ENCODE assay signal across 25 cellular contexts in the genomic region with DNA sequence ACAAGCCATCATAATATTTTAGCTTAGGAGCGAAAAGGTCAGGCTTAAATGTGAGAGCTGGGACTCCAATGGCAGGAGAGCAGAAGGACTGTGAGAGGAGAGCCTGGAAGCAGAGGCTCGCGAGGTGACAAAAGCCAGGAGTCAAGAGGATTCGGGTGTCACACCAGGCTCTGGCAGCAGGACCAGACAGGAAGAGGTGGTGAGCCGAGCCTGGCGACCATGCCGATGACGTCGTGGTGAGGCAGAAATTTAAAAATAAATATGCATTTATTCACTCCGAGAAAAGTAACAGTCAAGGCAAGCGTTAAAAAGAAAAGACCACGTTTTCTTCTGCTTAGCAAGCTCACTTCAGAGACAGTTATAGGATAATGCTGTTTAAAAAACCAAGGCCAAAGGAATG.
"Had no signal": no experiment of that assay in that cellular context is flagged by ENCODE, and none has a peak within 500 bp of the region (broad histone marks: within the 10 kb centered on the region; RNA-seq: fewer than 3 reads in every experiment).

No MANE protein-coding gene starts in this region.

- H3K9me3 ChIP-seq: gastrocnemius medialis, neutrophil, right lobe of liver, thoracic aorta, transverse colon, upper lobe of right lung had no signal

- ATAC-seq: gastrocnemius medialis; left lung; naive thymus-derived CD8-positive, alpha-beta T cell; right lobe of liver; stimulated activated naive B cell treated with anti-CD40 and anti-IgM and Interleukin-4, amounts not matched to agents 10 μg/mL and 1 μg/mL and 100 μg/mL, for 72 hours; upper lobe of right lung had no signal

- H3K27ac Mint-ChIP-seq: progenitor cell of endocrine pancreas; stimulated activated naive B cell treated with anti-CD40 and anti-IgM and Interleukin-4, amounts not matched to agents 10 μg/mL and 1 μg/mL and 100 μg/mL, for 72 hours; stimulated activated naive CD8-positive, alpha-beta T cell treated with anti-CD3 and anti-CD28 coated beads, Interleukin-15, Interleukin-2, amounts not matched to agents 100 ng/mL and 50 ng/mL, for 24 hours had no signal

- H3K27ac ChIP-seq: coronary artery, gastrocnemius medialis, hepatocyte, left lung, neutrophil, parathyroid adenoma, right lobe of liver, thoracic aorta, transverse colon, upper lobe of right lung, uterus had no signal

- H3K4me2 ChIP-seq: hepatocyte had no signal

- H3K36me3 ChIP-seq: gastrocnemius medialis, left lung, neutrophil, right lobe of liver, thoracic aorta, transverse colon, upper lobe of right lung, uterus had no signal

- H3K4me3 Mint-ChIP-seq: naive thymus-derived CD8-positive, alpha-beta T cell; stimulated activated naive B cell treated with anti-CD40 and anti-IgM and Interleukin-4, amounts not matched to agents 10 μg/mL and 1 μg/mL and 100 μg/mL, for 72 hours; stimulated activated naive CD8-positive, alpha-beta T cell treated with anti-CD3 and anti-CD28 coated beads, Interleukin-15, Interleukin-2, amounts not matched to agents 100 ng/mL and 50 ng/mL, for 24 hours had no signal

- DNase-seq: dermis blood vessel endothelial cell; effector memory CD4-positive, alpha-beta T cell; foreskin fibroblast; gastrocnemius medialis; head of caudate nucleus; left cardiac atrium; left lung; mammary epithelial cell; mesendoderm; naive thymus-derived CD8-positive, alpha-beta T cell; small intestine; stimulated activated CD4-positive, alpha-beta T cell treated with anti-CD3 and anti-CD28 coated beads, Interleukin-15, amount 100 ng/mL, for 24 hours; stimulated activated CD4-positive, alpha-beta T cell treated with anti-CD3 and anti-CD28 coated beads, Interleukin-2, amount 100 ng/mL, for 48 hours; stimulated activated naive B cell treated with anti-CD40 and anti-IgM and Interleukin-4, amounts not matched to agents 10 μg/mL and 1 μg/mL and 100 μg/mL, for 72 hours; transverse colon; upper lobe of right lung; uterus had no signal

- H3K79me2 ChIP-seq: hepatocyte, parathyroid adenoma had no signal

- H3K27me3 Mint-ChIP-seq: progenitor cell of endocrine pancreas had no signal

- H3K27me3 ChIP-seq: hepatocyte, right lobe of liver, transverse colon, uterus had no signal

- H3K4me1 ChIP-seq: gastrocnemius medialis, left lung, parathyroid adenoma, right lobe of liver, transverse colon, upper lobe of right lung, uterus had no signal

- H2AFZ ChIP-seq: hepatocyte, parathyroid adenoma had no signal

- H3K4me3 ChIP-seq: coronary artery, gastrocnemius medialis, hepatocyte, left lung, right lobe of liver, thoracic aorta, transverse colon, upper lobe of right lung, uterus had no signal
